Comparison of ENCODE assay signal across 24 cellular contexts in genomic region chr7:3415730-3416366, GRCh38.
DNase-seq lines count a peak whose midpoint lies in the region; ATAC-seq and TF ChIP-seq lines count a peak whose summit lies in the region.
"Had no signal": no experiment of that assay in that cellular context is flagged by ENCODE, and none has a peak within 500 bp of the region (broad histone marks: within the 10 kb centered on the region; RNA-seq: fewer than 3 reads in every experiment).

No MANE protein-coding gene starts in this region.

- no peak overlapping the region for H3K27ac Mint-ChIP-seq in stimulated activated memory B cell treated with anti-CD40 and anti-IgM and Interleukin-4, amounts not matched to agents 10 μg/mL and 1 μg/mL and 100 μg/mL, for 72 hours
- H3K27ac Mint-ChIP-seq: activated CD4-positive, alpha-beta T cell treated with anti-CD3 and anti-CD28 coated beads for 36 hours; activated naive CD4-positive, alpha-beta T cell treated with anti-CD3 and anti-CD28 coated beads for 36 hours; activated T-cell treated with anti-CD3 and anti-CD28 coated beads, Interleukin-2, amount 50 U/mL, for 72 hours; stimulated activated naive B cell treated with anti-CD40 and anti-IgM and Interleukin-4, amounts not matched to agents 10 μg/mL and 1 μg/mL and 100 μg/mL, for 72 hours had no signal

- no peaks in the 10 kb centered on the region for H3K9me3 Mint-ChIP-seq in stimulated activated memory B cell treated with anti-CD40 and anti-IgM and Interleukin-4, amounts not matched to agents 10 μg/mL and 1 μg/mL and 100 μg/mL, for 72 hours
- H3K9me3 Mint-ChIP-seq: activated naive CD4-positive, alpha-beta T cell treated with anti-CD3 and anti-CD28 coated beads for 36 hours; activated T-cell treated with anti-CD3 and anti-CD28 coated beads, Interleukin-2, amount 50 U/mL, for 72 hours had no signal

- DNase-seq in NCI-H1105 (lab: John Stamatoyannopoulos, UW) = peak; percentile 57
- peak; percentile 94 for DNase-seq in NCI-H69 (lab: John Stamatoyannopoulos, UW)
- no peak for DNase-seq in ovary
- no peak for DNase-seq in activated CD4-positive, alpha-beta T cell treated with anti-CD3 and anti-CD28 coated beads for 4 hours
- DNase-seq: activated CD4-positive, alpha-beta T cell treated with anti-CD3 and anti-CD28 coated beads for 36 hours; activated naive CD4-positive, alpha-beta T cell treated with anti-CD3 and anti-CD28 coated beads for 36 hours; activated T-cell treated with anti-CD3 and anti-CD28 coated beads, Interleukin-2, amount 50 U/mL, for 72 hours; amniotic stem cell; Calu3; caudate nucleus; foreskin fibroblast; H7; islet precursor cell; lower lobe of right lung; NCI-H446 treated with DMSO at 0.1 percent for 48 hours; SHP77; stimulated activated naive B cell treated with anti-CD40 and anti-IgM and Interleukin-4, amounts not matched to agents 10 μg/mL and 1 μg/mL and 100 μg/mL, for 72 hours; uterus had no signal

- H3K36me3 Mint-ChIP-seq in stimulated activated memory B cell treated with anti-CD40 and anti-IgM and Interleukin-4, amounts not matched to agents 10 μg/mL and 1 μg/mL and 100 μg/mL, for 72 hours = no peaks in the 10 kb centered on the region
- H3K36me3 Mint-ChIP-seq: stimulated activated naive B cell treated with anti-CD40 and anti-IgM and Interleukin-4, amounts not matched to agents 10 μg/mL and 1 μg/mL and 100 μg/mL, for 72 hours had no signal

- peak overlapping the region; percentile 7 for H3K4me3 ChIP-seq in endocrine pancreas (ENCODE audit: control insufficient read depth, insufficient read depth, low read length)
- no peak overlapping the region for H3K4me3 ChIP-seq in ovary
- H3K4me3 ChIP-seq: BLaER1 treated with 17β-estradiol and CSF1 and Interleukin-3, amounts not matched to agents 10 nM and 100 nM; lower lobe of right lung; uterus had no signal

- H3K4me3 Mint-ChIP-seq in stimulated activated memory B cell treated with anti-CD40 and anti-IgM and Interleukin-4, amounts not matched to agents 10 μg/mL and 1 μg/mL and 100 μg/mL, for 72 hours = no peak overlapping the region
- H3K4me3 Mint-ChIP-seq: activated CD4-positive, alpha-beta T cell treated with anti-CD3 and anti-CD28 coated beads for 36 hours; activated naive CD4-positive, alpha-beta T cell treated with anti-CD3 and anti-CD28 coated beads for 36 hours; activated T-cell treated with anti-CD3 and anti-CD28 coated beads, Interleukin-2, amount 50 U/mL, for 72 hours; stimulated activated naive B cell treated with anti-CD40 and anti-IgM and Interleukin-4, amounts not matched to agents 10 μg/mL and 1 μg/mL and 100 μg/mL, for 72 hours had no signal

- no peaks in the 10 kb centered on the region for H3K4me1 Mint-ChIP-seq in stimulated activated memory B cell treated with anti-CD40 and anti-IgM and Interleukin-4, amounts not matched to agents 10 μg/mL and 1 μg/mL and 100 μg/mL, for 72 hours
- H3K4me1 Mint-ChIP-seq: stimulated activated naive B cell treated with anti-CD40 and anti-IgM and Interleukin-4, amounts not matched to agents 10 μg/mL and 1 μg/mL and 100 μg/mL, for 72 hours had no signal

- H3K9ac ChIP-seq in endocrine pancreas (ENCODE audit: control insufficient read depth, insufficient read depth, low read length) = no peak overlapping the region
- H3K9ac ChIP-seq: BLaER1 treated with 17β-estradiol and CSF1 and Interleukin-3, amounts not matched to agents 10 nM and 100 nM had no signal

- H3K27me3 ChIP-seq in endocrine pancreas (ENCODE audit: control insufficient read depth, insufficient read depth, low read length) = no peaks in the 10 kb centered on the region
- H3K27me3 ChIP-seq in ovary = no peaks in the 10 kb centered on the region
- H3K27me3 ChIP-seq: BLaER1 treated with 17β-estradiol and CSF1 and Interleukin-3, amounts not matched to agents 10 nM and 100 nM; neutrophil; uterus had no signal

- no peak for ATAC-seq in GM18873 (IDR thresholded peaks at IDR 0.05; ENCODE audit: low FRiP score, unreplicated experiment)
- ATAC-seq in stimulated activated memory B cell treated with anti-CD40 and anti-IgM and Interleukin-4, amounts not matched to agents 10 μg/mL and 1 μg/mL and 100 μg/mL, for 72 hours = no peak
- ATAC-seq: activated CD4-positive, alpha-beta T cell treated with anti-CD3 and anti-CD28 coated beads for 36 hours; activated T-cell treated with anti-CD3 and anti-CD28 coated beads, Interleukin-2, amount 50 U/mL, for 72 hours; lower lobe of right lung; stimulated activated naive B cell treated with anti-CD40 and anti-IgM and Interleukin-4, amounts not matched to agents 10 μg/mL and 1 μg/mL and 100 μg/mL, for 72 hours had no signal

- WGBS in ovary, 3 donors = 35 to 54% (median 49%) methylated on average over 5 of the region's 5 CpGs

- TF ChIP-seq POLR2A in ovary (IDR thresholded peaks at IDR 0.05) = no peak

- H3K27me3 Mint-ChIP-seq in stimulated activated memory B cell treated with anti-CD40 and anti-IgM and Interleukin-4, amounts not matched to agents 10 μg/mL and 1 μg/mL and 100 μg/mL, for 72 hours = peaks cover 37% of the 10 kb centered on the region

- H3K36me3 ChIP-seq in endocrine pancreas (ENCODE audit: control insufficient read depth, insufficient read depth, low read length) = no peaks in the 10 kb centered on the region
- H3K36me3 ChIP-seq in ovary = no peaks in the 10 kb centered on the region
- H3K36me3 ChIP-seq: BLaER1 treated with 17β-estradiol and CSF1 and Interleukin-3, amounts not matched to agents 10 nM and 100 nM; lower lobe of right lung; neutrophil; uterus had no signal

- TF ChIP-seq EP300 in ovary (IDR thresholded peaks at IDR 0.05) = no peak

- TF ChIP-seq CTCF in 22Rv1 (IDR thresholded peaks at IDR 0.05) = no peak
- no peak for TF ChIP-seq CTCF in ovary (IDR thresholded peaks at IDR 0.05)

- H3K4me1 ChIP-seq in endocrine pancreas (ENCODE audit: control insufficient read depth, insufficient read depth, low read length) = peaks cover 23% of the 10 kb centered on the region
- no peaks in the 10 kb centered on the region for H3K4me1 ChIP-seq in ovary (ENCODE audit: insufficient read depth)
- H3K4me1 ChIP-seq: BLaER1 treated with 17β-estradiol and CSF1 and Interleukin-3, amounts not matched to agents 10 nM and 100 nM; lower lobe of right lung; uterus had no signal

- peak overlapping the region; percentile 68 for H3K27ac ChIP-seq in 22Rv1
- no peak overlapping the region for H3K27ac ChIP-seq in ovary
- H3K27ac ChIP-seq: BLaER1 treated with 17β-estradiol and CSF1 and Interleukin-3, amounts not matched to agents 10 nM and 100 nM; lower lobe of right lung; neutrophil; uterus had no signal

- intact Hi-C loops in ovary (cut with DNase I) = no loop called here

- no peaks in the 10 kb centered on the region for H3K9me3 ChIP-seq in endocrine pancreas (ENCODE audit: control insufficient read depth, low read length)
- no peaks in the 10 kb centered on the region for H3K9me3 ChIP-seq in ovary
- H3K9me3 ChIP-seq: lower lobe of right lung, neutrophil, uterus had no signal

Comparison
In these comparisons a context has a peak if more than half of its experiments do, and no peak if none do; other contexts are left out.
1. DNase-seq: peak in NCI-H1105 (single experiment) and NCI-H69 (single experiment); none in ovary (0 of 5) and activated CD4-positive, alpha-beta T cell treated with anti-CD3 and anti-CD28 coated beads for 4 hours (0 of 2).